21 cellular contexts compared by ENCODE assay signal in genomic region chr22:37318255-37319109, GRCh38. TPM values are rescaled to one million over a fixed set of nuclear protein-coding genes. Genes with fewer than 3 reads are reported as not detected.
DNase-seq lines count a peak whose midpoint lies in the region; ATAC-seq and TF ChIP-seq lines count a peak whose summit lies in the region.
"Had no signal": no experiment of that assay in that cellular context is flagged by ENCODE, and none has a peak within 500 bp of the region (broad histone marks: within the 10 kb centered on the region; RNA-seq: fewer than 3 reads in every experiment).

No MANE protein-coding gene starts in this region.

- H3K4me3 ChIP-seq in PC-3 (ENCODE audit: low read length) (no peak overlapping the region), endodermal cell (ENCODE audit: low read length) (no peak overlapping the region)
- H3K4me3 ChIP-seq: HAP-1, heart right ventricle, lung, spleen had no signal

- H3K9me3 ChIP-seq in PC-3 (ENCODE audit: low read length) (no peaks in the 10 kb centered on the region), endodermal cell (ENCODE audit: control insufficient read depth, low read length) (no peaks in the 10 kb centered on the region)
- H3K9me3 ChIP-seq: HAP-1, heart right ventricle, spleen had no signal

- ATAC-seq in PC-3, result no peak
- ATAC-seq in HG03196 (IDR thresholded peaks at IDR 0.05; ENCODE audit: unreplicated experiment), result no peak

- DNase-seq in T-helper 1 cell (no peak), PC-3 (peak; percentile 3), endodermal cell (no peak), progenitor cell of endocrine pancreas (ENCODE audit: low spot score, unreplicated experiment) (no peak), caudate nucleus (lab: John Stamatoyannopoulos, UW) (no peak), GM19238 (ENCODE audit: insufficient read length, low spot score) (no peak)
- DNase-seq: activated CD4-positive, alpha-beta memory T cell treated with anti-CD3 and anti-CD28 coated beads for 36 hours; activated naive CD4-positive, alpha-beta T cell treated with anti-CD3 and anti-CD28 coated beads, Interleukin-2, amount 10 ng/mL, durations not matched to agents 7 days and 5 days; heart right ventricle; NCI-H1048; NCI-H2081 treated with DMSO at 0.1 percent for 48 hours; spleen; stimulated activated CD4-positive, alpha-beta T cell treated with anti-CD3 and anti-CD28 coated beads, Interleukin-4, amount 100 ng/mL, for 4 hours had no signal

- no TSS peak for BruUV-seq in PC-3 (replicated peaks; lab: Mats Ljungman, UMichigan)

- no peaks in the 10 kb centered on the region for H4K20me1 ChIP-seq in PC-3 (ENCODE audit: low read length)

- 88 to 90% methylated on average over 16 to 18 of the region's 18 CpGs for WGBS in endodermal cell (ENCODE audit: insufficient coverage in 1 of 2, insufficient read length in 1 of 2), 2 experiments

- no peaks in the 10 kb centered on the region for H3K9me2 ChIP-seq in PC-3 (replicated peaks; ENCODE audit: low read length)

- TF ChIP-seq CTCF in PC-3 (conservative IDR thresholded peaks at IDR 0.05; ENCODE audit: low read depth, low read length), result peak; percentile 45; the same call in 1 of the 2 replicates
- TF ChIP-seq CTCF in endodermal cell (conservative IDR thresholded peaks at IDR 0.05), result peak; percentile 29
- no peak for TF ChIP-seq CTCF in progenitor cell of endocrine pancreas (IDR thresholded peaks at IDR 0.05; ENCODE audit: unreplicated experiment)

- H3K27ac ChIP-seq in PC-3 (ENCODE audit: low read length), result no peak overlapping the region
- no peak overlapping the region for H3K27ac ChIP-seq in endodermal cell (ENCODE audit: low read depth, low read length)
- H3K27ac ChIP-seq in caudate nucleus (ENCODE audit: low read depth, low read length), result no peak overlapping the region
- H3K27ac ChIP-seq: 22Rv1, C4-2B, heart right ventricle, spleen had no signal

- H3K4me1 Mint-ChIP-seq in T-helper 1 cell treated with Interleukin-12 subunit alpha and Interleukin-12 subunit beta and Interleukin-4 antibody, amounts not matched to agents 30 μg/mL and 1 μg/mL, for 36 hours (ENCODE audit: low read depth), result peaks cover 27% of the 10 kb centered on the region
- peaks cover 12% of the 10 kb centered on the region for H3K4me1 Mint-ChIP-seq in endodermal cell
- H3K4me1 Mint-ChIP-seq in progenitor cell of endocrine pancreas (ENCODE audit: low read depth), result peaks cover 14% of the 10 kb centered on the region

- CTCF ChIA-PET in PC-3 (lab: Charles Lee), result interaction anchor here (0.6 to 1.3 kb wide), 4 partner anchors 11 to 137 kb away, joined by 3 to 10 read pairs (median 4); no protein-coding TSS in a partner anchor

- H3K4me3 Mint-ChIP-seq in T-helper 1 cell treated with Interleukin-12 subunit alpha and Interleukin-12 subunit beta and Interleukin-4 antibody, amounts not matched to agents 30 μg/mL and 1 μg/mL, for 36 hours, result no peak overlapping the region
- H3K4me3 Mint-ChIP-seq in endodermal cell (no peak overlapping the region), progenitor cell of endocrine pancreas (ENCODE audit: low read depth) (no peak overlapping the region)
- H3K4me3 Mint-ChIP-seq: activated CD4-positive, alpha-beta memory T cell treated with anti-CD3 and anti-CD28 coated beads for 36 hours; activated naive CD4-positive, alpha-beta T cell treated with anti-CD3 and anti-CD28 coated beads, Interleukin-2, amount 10 ng/mL, durations not matched to agents 7 days and 5 days had no signal

- H3K36me3 ChIP-seq in PC-3 (ENCODE audit: low read depth, low read length) (no peaks in the 10 kb centered on the region), endodermal cell (ENCODE audit: control insufficient read depth, insufficient read depth, low read length) (no peaks in the 10 kb centered on the region)
- H3K36me3 ChIP-seq: HAP-1 had no signal

- H3K36me3 Mint-ChIP-seq in T-helper 1 cell treated with Interleukin-12 subunit alpha and Interleukin-12 subunit beta and Interleukin-4 antibody, amounts not matched to agents 30 μg/mL and 1 μg/mL, for 36 hours (ENCODE audit: low read depth), result peaks cover 11% of the 10 kb centered on the region
- H3K36me3 Mint-ChIP-seq in endodermal cell (ENCODE audit: low read depth), result no peaks in the 10 kb centered on the region
- H3K36me3 Mint-ChIP-seq in progenitor cell of endocrine pancreas (ENCODE audit: insufficient read depth), result no peaks in the 10 kb centered on the region

- POLR2A ChIA-PET in PC-3 (lab: Charles Lee; ENCODE audit: unreplicated experiment), result no interaction called here

- H3F3A ChIP-seq in PC-3 (ENCODE audit: low read length, unreplicated experiment), result no peaks in the 10 kb centered on the region

- peaks cover 35% of the 10 kb centered on the region for H3K4me1 ChIP-seq in PC-3 (ENCODE audit: insufficient read depth, low read length)
- no peaks in the 10 kb centered on the region for H3K4me1 ChIP-seq in endodermal cell (ENCODE audit: control insufficient read depth, insufficient read depth, low read length)
- H3K4me1 ChIP-seq: HAP-1 had no signal

- peaks cover 32% of the 10 kb centered on the region for H3K27me3 Mint-ChIP-seq in T-helper 1 cell treated with Interleukin-12 subunit alpha and Interleukin-12 subunit beta and Interleukin-4 antibody, amounts not matched to agents 30 μg/mL and 1 μg/mL, for 36 hours (ENCODE audit: low read depth)
- H3K27me3 Mint-ChIP-seq in endodermal cell (ENCODE audit: insufficient read depth) (peaks cover 18% of the 10 kb centered on the region), progenitor cell of endocrine pancreas (peaks cover 23% of the 10 kb centered on the region)

- H2AFZ ChIP-seq in PC-3 (ENCODE audit: low read length), result no peak overlapping the region

- intact Hi-C loops in PC-3 (cut with micrococcal nuclease), result no loop called here

- H3K9ac ChIP-seq in PC-3 (ENCODE audit: low read length) (no peak overlapping the region), endodermal cell (ENCODE audit: extremely low read depth, low read length, poor library complexity, severe bottlenecking) (no peak overlapping the region)

- H3K9me3 Mint-ChIP-seq in T-helper 1 cell treated with Interleukin-12 subunit alpha and Interleukin-12 subunit beta and Interleukin-4 antibody, amounts not matched to agents 30 μg/mL and 1 μg/mL, for 36 hours, result no peaks in the 10 kb centered on the region
- H3K9me3 Mint-ChIP-seq in endodermal cell (no peaks in the 10 kb centered on the region), progenitor cell of endocrine pancreas (ENCODE audit: low read depth) (no peaks in the 10 kb centered on the region)
- H3K9me3 Mint-ChIP-seq: activated CD4-positive, alpha-beta memory T cell treated with anti-CD3 and anti-CD28 coated beads for 36 hours; activated naive CD4-positive, alpha-beta T cell treated with anti-CD3 and anti-CD28 coated beads, Interleukin-2, amount 10 ng/mL, durations not matched to agents 7 days and 5 days had no signal

- H3K27me3 ChIP-seq in PC-3 (ENCODE audit: low read length), result no peaks in the 10 kb centered on the region
- H3K27me3 ChIP-seq in endodermal cell (ENCODE audit: control insufficient read depth, insufficient read depth, low read length, poor library complexity, severe bottlenecking), result peaks cover 15% of the 10 kb centered on the region

- H3K27ac Mint-ChIP-seq in T-helper 1 cell treated with Interleukin-12 subunit alpha and Interleukin-12 subunit beta and Interleukin-4 antibody, amounts not matched to agents 30 μg/mL and 1 μg/mL, for 36 hours, result peak overlapping the region; percentile 36
- H3K27ac Mint-ChIP-seq in endodermal cell, result no peak overlapping the region
- H3K27ac Mint-ChIP-seq in progenitor cell of endocrine pancreas, result peak overlapping the region; percentile 85
- H3K27ac Mint-ChIP-seq: activated CD4-positive, alpha-beta memory T cell treated with anti-CD3 and anti-CD28 coated beads for 36 hours had no signal

- H3K79me2 ChIP-seq in PC-3 (ENCODE audit: low read length), result no peaks in the 10 kb centered on the region

- H3K4me2 ChIP-seq in PC-3 (ENCODE audit: low read length), result no peak overlapping the region

RNA-seq across cellular contexts. Expression of gene CYTH4, which starts 36.2 kb away (rescaled TPM):
- total RNA-seq in PC-3 (2014; rRNA removed), result 1.9 and 4.6 TPM in 2 replicates
- not detected for total RNA-seq in endodermal cell
- polyA plus RNA-seq in endodermal cell (2013, experiment 1 of 2), result not detected
- polyA plus RNA-seq in endodermal cell (2013, experiment 2 of 2), result not detected
- total RNA-seq in progenitor cell of endocrine pancreas, result not detected in 2 replicates
- total RNA-seq: astrocyte, NCI-H460 had no signal
